In the genomic region with DNA sequence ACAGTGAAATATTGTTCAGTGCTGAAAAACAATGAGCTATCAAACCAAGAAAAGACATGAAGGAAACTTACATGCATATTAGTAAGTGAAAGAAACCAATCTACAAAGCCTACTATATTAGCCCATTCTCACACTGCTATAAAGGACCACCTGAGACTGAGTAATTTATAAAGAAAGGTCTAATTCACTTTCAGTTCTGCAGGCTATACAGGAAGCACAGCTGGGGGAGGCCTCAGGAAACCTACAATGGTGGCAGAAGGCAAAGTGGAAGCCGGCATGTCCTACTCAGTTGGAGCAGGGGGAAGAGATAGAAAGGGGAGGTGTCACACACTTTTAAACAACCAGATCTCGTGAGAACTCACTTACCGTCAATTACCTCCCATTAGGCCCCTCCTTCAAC, we compare ENCODE assay signal across 1 cellular context.
TF ChIP-seq lines count a peak whose summit lies in the region.

No MANE protein-coding gene starts in this region.

TF ChIP-seq in GM23338, 12 proteins besides CTCF, POLR2A, EP300 and RAD21 (continued from another document):
- TF ChIP-seq REST (IDR thresholded peaks at IDR 0.05; ENCODE audit: unreplicated experiment) (no peak), EZH2 (IDR thresholded peaks at IDR 0.05; ENCODE audit: low read depth, unreplicated experiment) (no peak), NANOG (IDR thresholded peaks at IDR 0.05; ENCODE audit: borderline replicate concordance) (no peak), JUNB (IDR thresholded peaks at IDR 0.05; ENCODE audit: unreplicated experiment) (no peak), ETS1 (IDR thresholded peaks at IDR 0.05) (no peak)
- TF ChIP-seq, protein P1, sequence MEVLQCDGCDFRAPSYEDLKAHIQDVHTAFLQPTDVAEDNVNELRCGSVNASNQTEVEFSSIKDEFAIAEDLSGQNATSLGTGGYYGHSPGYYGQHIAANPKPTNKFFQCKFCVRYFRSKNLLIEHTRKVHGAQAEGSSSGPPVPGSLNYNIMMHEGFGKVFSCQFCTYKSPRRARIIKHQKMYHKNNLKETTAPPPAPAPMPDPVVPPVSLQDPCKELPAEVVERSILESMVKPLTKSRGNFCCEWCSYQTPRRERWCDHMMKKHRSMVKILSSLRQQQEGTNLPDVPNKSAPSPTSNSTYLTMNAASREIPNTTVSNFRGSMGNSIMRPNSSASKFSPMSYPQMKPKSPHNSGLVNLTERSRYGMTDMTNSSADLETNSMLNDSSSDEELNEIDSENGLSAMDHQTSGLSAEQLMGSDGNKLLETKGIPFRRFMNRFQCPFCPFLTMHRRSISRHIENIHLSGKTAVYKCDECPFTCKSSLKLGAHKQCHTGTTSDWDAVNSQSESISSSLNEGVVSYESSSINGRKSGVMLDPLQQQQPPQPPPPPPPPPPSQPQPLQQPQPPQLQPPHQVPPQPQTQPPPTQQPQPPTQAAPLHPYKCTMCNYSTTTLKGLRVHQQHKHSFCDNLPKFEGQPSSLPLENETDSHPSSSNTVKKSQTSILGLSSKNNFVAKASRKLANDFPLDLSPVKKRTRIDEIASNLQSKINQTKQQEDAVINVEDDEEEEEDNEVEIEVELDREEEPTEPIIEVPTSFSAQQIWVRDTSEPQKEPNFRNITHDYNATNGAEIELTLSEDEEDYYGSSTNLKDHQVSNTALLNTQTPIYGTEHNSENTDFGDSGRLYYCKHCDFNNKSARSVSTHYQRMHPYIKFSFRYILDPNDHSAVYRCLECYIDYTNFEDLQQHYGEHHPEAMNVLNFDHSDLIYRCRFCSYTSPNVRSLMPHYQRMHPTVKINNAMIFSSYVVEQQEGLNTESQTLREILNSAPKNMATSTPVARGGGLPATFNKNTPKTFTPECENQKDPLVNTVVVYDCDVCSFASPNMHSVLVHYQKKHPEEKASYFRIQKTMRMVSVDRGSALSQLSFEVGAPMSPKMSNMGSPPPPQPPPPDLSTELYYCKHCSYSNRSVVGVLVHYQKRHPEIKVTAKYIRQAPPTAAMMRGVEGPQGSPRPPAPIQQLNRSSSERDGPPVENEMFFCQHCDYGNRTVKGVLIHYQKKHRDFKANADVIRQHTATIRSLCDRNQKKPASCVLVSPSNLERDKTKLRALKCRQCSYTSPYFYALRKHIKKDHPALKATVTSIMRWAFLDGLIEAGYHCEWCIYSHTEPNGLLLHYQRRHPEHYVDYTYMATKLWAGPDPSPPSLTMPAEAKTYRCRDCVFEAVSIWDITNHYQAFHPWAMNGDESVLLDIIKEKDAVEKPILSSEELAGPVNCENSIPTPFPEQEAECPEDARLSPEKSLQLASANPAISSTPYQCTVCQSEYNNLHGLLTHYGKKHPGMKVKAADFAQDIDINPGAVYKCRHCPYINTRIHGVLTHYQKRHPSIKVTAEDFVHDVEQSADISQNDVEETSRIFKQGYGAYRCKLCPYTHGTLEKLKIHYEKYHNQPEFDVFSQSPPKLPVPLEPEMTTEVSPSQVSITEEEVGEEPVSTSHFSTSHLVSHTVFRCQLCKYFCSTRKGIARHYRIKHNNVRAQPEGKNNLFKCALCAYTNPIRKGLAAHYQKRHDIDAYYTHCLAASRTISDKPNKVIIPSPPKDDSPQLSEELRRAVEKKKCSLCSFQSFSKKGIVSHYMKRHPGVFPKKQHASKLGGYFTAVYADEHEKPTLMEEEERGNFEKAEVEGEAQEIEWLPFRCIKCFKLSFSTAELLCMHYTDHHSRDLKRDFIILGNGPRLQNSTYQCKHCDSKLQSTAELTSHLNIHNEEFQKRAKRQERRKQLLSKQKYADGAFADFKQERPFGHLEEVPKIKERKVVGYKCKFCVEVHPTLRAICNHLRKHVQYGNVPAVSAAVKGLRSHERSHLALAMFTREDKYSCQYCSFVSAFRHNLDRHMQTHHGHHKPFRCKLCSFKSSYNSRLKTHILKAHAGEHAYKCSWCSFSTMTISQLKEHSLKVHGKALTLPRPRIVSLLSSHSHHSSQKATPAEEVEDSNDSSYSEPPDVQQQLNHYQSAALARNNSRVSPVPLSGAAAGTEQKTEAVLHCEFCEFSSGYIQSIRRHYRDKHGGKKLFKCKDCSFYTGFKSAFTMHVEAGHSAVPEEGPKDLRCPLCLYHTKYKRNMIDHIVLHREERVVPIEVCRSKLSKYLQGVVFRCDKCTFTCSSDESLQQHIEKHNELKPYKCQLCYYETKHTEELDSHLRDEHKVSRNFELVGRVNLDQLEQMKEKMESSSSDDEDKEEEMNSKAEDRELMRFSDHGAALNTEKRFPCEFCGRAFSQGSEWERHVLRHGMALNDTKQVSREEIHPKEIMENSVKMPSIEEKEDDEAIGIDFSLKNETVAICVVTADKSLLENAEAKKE (CRISPR knock-in tag; IDR thresholded peaks at IDR 0.05), result no peak
TF ChIP-seq in GM23338: peak in this region for 0.
